ENCODE assay signal across 22 cellular contexts in genomic region chr3:171556133-171556532, GRCh38.
DNase-seq lines count a peak whose midpoint lies in the region; ATAC-seq and TF ChIP-seq lines count a peak whose summit lies in the region.
"Had no signal": no experiment of that assay in that cellular context is flagged by ENCODE, and none has a peak within 500 bp of the region (broad histone marks: within the 10 kb centered on the region; RNA-seq: fewer than 3 reads in every experiment).

No MANE protein-coding gene starts in this region.

- no peak overlapping the region for H3K27ac ChIP-seq in SK-N-SH (ENCODE audit: low read depth in 2 of 2, low read length in 1 of 2)
- H3K27ac ChIP-seq: ascending aorta, sigmoid colon had no signal

- no peaks in the 10 kb centered on the region for H3K9me3 ChIP-seq in SK-N-SH
- H3K9me3 ChIP-seq: ascending aorta, Caco-2, sigmoid colon had no signal

- no peaks in the 10 kb centered on the region for H3K27me3 ChIP-seq in SK-N-SH (ENCODE audit: insufficient read depth)
- H3K27me3 ChIP-seq: ascending aorta, sigmoid colon had no signal

- no peak for TF ChIP-seq RAD21 in SK-N-SH (IDR thresholded peaks at IDR 0.05; ENCODE audit: low read length)

- WGBS in SK-N-SH (ENCODE audit: low lambda C conversion rate): 75% methylated on average over 3 of the region's 5 CpGs

- POLR2A ChIA-PET in SK-N-SH (lab: Yijun Ruan, JAX): no interaction called here

- H4K20me1 ChIP-seq in SK-N-SH (ENCODE audit: insufficient read depth): no peaks in the 10 kb centered on the region

- no peaks in the 10 kb centered on the region for H3K36me3 ChIP-seq in SK-N-SH (replicated peaks in 1 of 2; ENCODE audit: control insufficient read depth in 1 of 2, insufficient read depth in 2 of 2, low read length in 1 of 2)
- H3K36me3 ChIP-seq: ascending aorta, sigmoid colon had no signal

- H3K4me1 ChIP-seq in SK-N-SH (ENCODE audit: control insufficient read depth in 1 of 2, insufficient read depth in 2 of 2, low read depth in 1 of 2, low read length in 1 of 2): peaks cover 0 to 12% of the 10 kb centered on the region in 2 experiments; a peak in 2 of 4 replicates
- H3K4me1 ChIP-seq: ascending aorta, Caco-2, sigmoid colon had no signal

- ATAC-seq in left cardiac atrium (peak; percentile 93 to 95), HG03159 (IDR thresholded peaks at IDR 0.05; ENCODE audit: unreplicated experiment) (no peak)
- ATAC-seq: activated T-cell treated with anti-CD3 and anti-CD28 coated beads, Interleukin-2, amount 50 U/mL, for 4 hours; esophagus mucosa; stimulated activated naive B cell treated with anti-CD40 and anti-IgM and Interleukin-4, amounts not matched to agents 10 μg/mL and 1 μg/mL and 100 μg/mL, for 72 hours had no signal

- H3K79me2 ChIP-seq in SK-N-SH (ENCODE audit: insufficient read depth): no peaks in the 10 kb centered on the region

- no peak for TF ChIP-seq EP300 in SK-N-SH (IDR thresholded peaks at IDR 0.05; ENCODE audit: borderline replicate concordance in 1 of 2, low read depth in 1 of 2, low read length in 1 of 2)

- intact Hi-C loops in left cardiac atrium (cut with DNase I): loop anchor here in 1 of 2 donors (5.0 to 10.0 kb wide), 2 partner anchors 231 to 369 kb away; no protein-coding TSS in a partner anchor

- H3K4me2 ChIP-seq in SK-N-SH: no peak overlapping the region

- DNase-seq in Ammon's horn (ENCODE audit: low spot score) (peak; percentile 23), CMK (ENCODE audit: low read depth) (peak; percentile 24), SK-N-SH (peak; percentile 18), left cardiac atrium (peak; percentile 27), KBM-7 (no peak), NCI-H526 treated with DMSO at 0.1 percent for 48 hours (lab: John Stamatoyannopoulos, UW) (no peak)
- DNase-seq: activated naive CD4-positive, alpha-beta T cell treated with anti-CD3 and anti-CD28 coated beads, Interleukin-2, amount 50 U/mL, for 16 hours; activated T-cell treated with anti-CD3 and anti-CD28 coated beads, Interleukin-2, amount 50 U/mL, for 4 hours; Caco-2; cerebellar nuclear complex; effector CD4-positive, alpha-beta T cell; GDM1; H7; Kasumi-1; NCI-H1048; NCI-H345; SHP77; sigmoid colon; stimulated activated naive B cell treated with anti-CD40 and anti-IgM and Interleukin-4, amounts not matched to agents 10 μg/mL and 1 μg/mL and 100 μg/mL, for 72 hours had no signal

- no peaks in the 10 kb centered on the region for H3K9me2 ChIP-seq in SK-N-SH

- in situ Hi-C loops in KBM-7 (cut with MboI; ENCODE audit: low pct_unique_long_range_greater_than_20kb, low sequenced_read_pairs): loop anchor here (25.0 kb wide), 1 partner anchor 394 kb away; no protein-coding TSS in a partner anchor

- H3K9ac ChIP-seq in SK-N-SH: no peak overlapping the region

- no peak for TF ChIP-seq CTCF in SK-N-SH (IDR thresholded peaks at IDR 0.05)

- no peak overlapping the region for H3K4me3 ChIP-seq in SK-N-SH (ENCODE audit: low read depth in 2 of 2, low read length in 1 of 2)
- H3K4me3 ChIP-seq: ascending aorta, sigmoid colon had no signal

- no peaks in the 10 kb centered on the region for H3F3A ChIP-seq in SK-N-SH (replicated peaks; ENCODE audit: insufficient read depth)

- CTCF ChIA-PET in SK-N-SH (lab: Yijun Ruan, JAX): interaction anchor here (1.4 kb wide), 1 partner anchor 11 kb away, joined by 3 read pairs; no protein-coding TSS in a partner anchor

- 0 out of 2 replicates have a peak overlapping the region, but pooled peaks have one; percentile 49 for H2AFZ ChIP-seq in SK-N-SH (ENCODE audit: low read depth)

TF ChIP-seq in SK-N-SH, 30 proteins besides CTCF, POLR2A, EP300 and RAD21:
- TF ChIP-seq, protein P1, sequence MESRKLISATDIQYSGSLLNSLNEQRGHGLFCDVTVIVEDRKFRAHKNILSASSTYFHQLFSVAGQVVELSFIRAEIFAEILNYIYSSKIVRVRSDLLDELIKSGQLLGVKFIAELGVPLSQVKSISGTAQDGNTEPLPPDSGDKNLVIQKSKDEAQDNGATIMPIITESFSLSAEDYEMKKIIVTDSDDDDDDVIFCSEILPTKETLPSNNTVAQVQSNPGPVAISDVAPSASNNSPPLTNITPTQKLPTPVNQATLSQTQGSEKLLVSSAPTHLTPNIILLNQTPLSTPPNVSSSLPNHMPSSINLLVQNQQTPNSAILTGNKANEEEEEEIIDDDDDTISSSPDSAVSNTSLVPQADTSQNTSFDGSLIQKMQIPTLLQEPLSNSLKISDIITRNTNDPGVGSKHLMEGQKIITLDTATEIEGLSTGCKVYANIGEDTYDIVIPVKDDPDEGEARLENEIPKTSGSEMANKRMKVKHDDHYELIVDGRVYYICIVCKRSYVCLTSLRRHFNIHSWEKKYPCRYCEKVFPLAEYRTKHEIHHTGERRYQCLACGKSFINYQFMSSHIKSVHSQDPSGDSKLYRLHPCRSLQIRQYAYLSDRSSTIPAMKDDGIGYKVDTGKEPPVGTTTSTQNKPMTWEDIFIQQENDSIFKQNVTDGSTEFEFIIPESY (IDR thresholded peaks at IDR 0.05; ENCODE audit: borderline replicate concordance, low read depth): no peak
- TF ChIP-seq EZH2phosphoT487 (IDR thresholded peaks at IDR 0.05; ENCODE audit: borderline replicate concordance, low read depth) (no peak), MAX (IDR thresholded peaks at IDR 0.05; ENCODE audit: low read depth) (no peak), PBX3 (IDR thresholded peaks at IDR 0.05) (no peak), FOXM1 (IDR thresholded peaks at IDR 0.05; ENCODE audit: low read depth) (no peak), TAF1 (IDR thresholded peaks at IDR 0.05; ENCODE audit: borderline replicate concordance, low read depth, low read length) (no peak), CHD2 (IDR thresholded peaks at IDR 0.05; ENCODE audit: low read length, partially characterized antibody) (no peak), USF2 (IDR thresholded peaks at IDR 0.05; ENCODE audit: borderline replicate concordance, low read depth, low read length) (no peak), NRF1 (IDR thresholded peaks at IDR 0.05; ENCODE audit: low read depth, low read length) (no peak), GATA2 (CRISPR knock-in tag; IDR thresholded peaks at IDR 0.05) (no peak)

Comparison
In these comparisons a context has a peak if more than half of its experiments do, and no peak if none do; other contexts are left out.
1. DNase-seq: peak in Ammon's horn (single experiment), CMK (single experiment), SK-N-SH (single experiment) and left cardiac atrium (single experiment); none in KBM-7 (single experiment) and NCI-H526 treated with DMSO at 0.1 percent for 48 hours (single experiment).